In the genomic region with DNA sequence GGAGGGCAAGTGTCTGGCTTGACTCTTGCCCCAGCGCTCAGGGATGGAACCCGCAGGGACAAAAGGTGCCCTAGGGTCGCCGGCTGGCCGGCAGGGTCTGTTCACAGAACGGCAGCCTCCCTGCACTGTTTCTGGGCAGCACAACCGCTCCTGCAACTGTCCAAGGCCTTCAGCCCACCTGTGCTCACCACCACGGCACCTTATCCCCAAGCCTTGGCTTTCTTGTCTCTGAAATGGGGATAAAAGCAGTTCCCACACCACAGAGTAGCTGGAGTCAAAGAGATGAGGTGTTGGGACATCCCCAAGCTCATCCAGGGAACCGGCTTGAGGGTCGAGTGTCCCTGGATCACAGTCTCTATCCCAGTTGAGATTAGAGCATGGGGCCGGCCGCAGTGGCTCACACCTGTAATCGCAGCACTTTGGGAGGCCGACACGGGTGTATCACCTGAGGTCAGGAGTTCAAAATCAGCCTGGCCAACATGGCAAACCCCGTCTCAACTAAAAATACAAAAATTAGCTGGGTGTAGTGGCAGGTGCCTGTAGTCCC, we compare ENCODE assay signal across 14 cellular contexts. TPM values are rescaled to one million over a fixed set of nuclear protein-coding genes. Genes with fewer than 3 reads are reported as not detected.
A peak's percentile ranks its signal among the peaks of the same experiment; 100 is the strongest.
DNase-seq lines count a peak whose midpoint lies in the region; ATAC-seq and TF ChIP-seq lines count a peak whose summit lies in the region.
"Had no signal": no experiment of that assay in that cellular context is flagged by ENCODE, and none has a peak within 500 bp of the region (broad histone marks: within the 10 kb centered on the region; RNA-seq: fewer than 3 reads in every experiment).

No MANE protein-coding gene starts in this region.

- H2AFZ ChIP-seq in Karpas-422 (ENCODE audit: low read length) = no peak overlapping the region

- peak overlapping the region; percentile 56 for H3K4me3 Mint-ChIP-seq in activated naive CD4-positive, alpha-beta T cell treated with anti-CD3 and anti-CD28 coated beads for 36 hours
- peak overlapping the region; percentile 57 for H3K4me3 Mint-ChIP-seq in activated naive CD8-positive, alpha-beta T cell treated with anti-CD3 and anti-CD28 coated beads for 36 hours

- H3K9me3 ChIP-seq in mucosa of rectum (ENCODE audit: control insufficient read depth in 2 of 2, low read length in 2 of 2) (no peaks in the 10 kb centered on the region), tibial nerve (no peaks in the 10 kb centered on the region), Karpas-422 (ENCODE audit: low read length) (no peaks in the 10 kb centered on the region)
- H3K9me3 ChIP-seq in effector memory CD4-positive, alpha-beta T cell (ENCODE audit: control insufficient read depth, low read length) = no peaks in the 10 kb centered on the region
- H3K9me3 ChIP-seq: ovary had no signal

- H3K27ac Mint-ChIP-seq in activated naive CD4-positive, alpha-beta T cell treated with anti-CD3 and anti-CD28 coated beads for 36 hours = no peak overlapping the region
- H3K27ac Mint-ChIP-seq in activated naive CD4-positive, alpha-beta T cell treated with anti-CD3 and anti-CD28 coated beads, Interleukin-2, amount 50 U/mL, for 72 hours = no peak overlapping the region
- no peak overlapping the region for H3K27ac Mint-ChIP-seq in activated naive CD8-positive, alpha-beta T cell treated with anti-CD3 and anti-CD28 coated beads for 36 hours

- no peak for TF ChIP-seq CTCF in tibial nerve (IDR thresholded peaks at IDR 0.05)

- H3K27me3 Mint-ChIP-seq in activated naive CD4-positive, alpha-beta T cell treated with anti-CD3 and anti-CD28 coated beads for 36 hours (ENCODE audit: low read depth) = peaks cover 20% of the 10 kb centered on the region
- H3K27me3 Mint-ChIP-seq in activated naive CD8-positive, alpha-beta T cell treated with anti-CD3 and anti-CD28 coated beads for 36 hours = peaks cover 16% of the 10 kb centered on the region

- H3K36me3 Mint-ChIP-seq in activated naive CD4-positive, alpha-beta T cell treated with anti-CD3 and anti-CD28 coated beads for 36 hours (ENCODE audit: low read depth) = no peaks in the 10 kb centered on the region
- H3K36me3 Mint-ChIP-seq in activated naive CD4-positive, alpha-beta T cell treated with anti-CD3 and anti-CD28 coated beads, Interleukin-2, amount 50 U/mL, for 72 hours = no peaks in the 10 kb centered on the region
- H3K36me3 Mint-ChIP-seq in activated naive CD8-positive, alpha-beta T cell treated with anti-CD3 and anti-CD28 coated beads for 36 hours = no peaks in the 10 kb centered on the region

- H3K27me3 ChIP-seq in mucosa of rectum (ENCODE audit: control insufficient read depth in 2 of 2, insufficient read depth in 2 of 2, low read length in 2 of 2) (no peaks in the 10 kb centered on the region), tibial nerve (peaks cover 0 to 15% of the 10 kb centered on the region in 2 donors), Karpas-422 (ENCODE audit: low read length) (no peaks in the 10 kb centered on the region)
- peaks cover 10% of the 10 kb centered on the region for H3K27me3 ChIP-seq in effector memory CD4-positive, alpha-beta T cell (replicated peaks; ENCODE audit: control insufficient read depth, insufficient read depth, low read length, poor library complexity, severe bottlenecking)
- H3K27me3 ChIP-seq: ovary had no signal

- no peak for TF ChIP-seq POLR2A in tibial nerve (IDR thresholded peaks at IDR 0.05)

- 89 to 94% methylated on average over 16 of the region's 16 CpGs for WGBS in tibial nerve, 2 donors

- CTCF ChIA-PET in activated naive CD4-positive, alpha-beta T cell treated with anti-CD3 and anti-CD28 coated beads for 36 hours (lab: Charles Lee) = no interaction called here

- H4K20me1 ChIP-seq in Karpas-422 (ENCODE audit: insufficient read depth, low read depth, low read length) = no peaks in the 10 kb centered on the region

- H3K4me1 Mint-ChIP-seq in activated naive CD4-positive, alpha-beta T cell treated with anti-CD3 and anti-CD28 coated beads for 36 hours (ENCODE audit: low read depth) = peaks cover 8% of the 10 kb centered on the region
- H3K4me1 Mint-ChIP-seq in activated naive CD8-positive, alpha-beta T cell treated with anti-CD3 and anti-CD28 coated beads for 36 hours = peaks cover 5% of the 10 kb centered on the region

- intact Hi-C loops in activated naive CD4-positive, alpha-beta T cell treated with anti-CD3 and anti-CD28 coated beads for 36 hours (cut with micrococcal nuclease) = no loop called here

- H3K9ac ChIP-seq in mucosa of rectum (ENCODE audit: low read depth in 1 of 2, low read length in 2 of 2) = peak overlapping the region; percentile 52 to 79
- no peak overlapping the region for H3K9ac ChIP-seq in Karpas-422 (ENCODE audit: low read length)

- H3K9me3 Mint-ChIP-seq in activated naive CD4-positive, alpha-beta T cell treated with anti-CD3 and anti-CD28 coated beads for 36 hours = no peaks in the 10 kb centered on the region
- no peaks in the 10 kb centered on the region for H3K9me3 Mint-ChIP-seq in activated naive CD4-positive, alpha-beta T cell treated with anti-CD3 and anti-CD28 coated beads, Interleukin-2, amount 50 U/mL, for 72 hours
- no peaks in the 10 kb centered on the region for H3K9me3 Mint-ChIP-seq in activated naive CD8-positive, alpha-beta T cell treated with anti-CD3 and anti-CD28 coated beads for 36 hours

- ATAC-seq in activated naive CD4-positive, alpha-beta T cell treated with anti-CD3 and anti-CD28 coated beads, Interleukin-2, amount 50 U/mL, for 72 hours = no peak
- ATAC-seq: left ventricle myocardium superior had no signal

- no peaks in the 10 kb centered on the region for H3K9me2 ChIP-seq in Karpas-422 (replicated peaks; ENCODE audit: insufficient read depth, low read length)

- DNase-seq in activated naive CD4-positive, alpha-beta T cell treated with anti-CD3 and anti-CD28 coated beads for 36 hours = no peak
- no peak for DNase-seq in activated naive CD4-positive, alpha-beta T cell treated with anti-CD3 and anti-CD28 coated beads, Interleukin-2, amount 50 U/mL, for 72 hours (ENCODE audit: low spot score in 2 of 2)
- no peak for DNase-seq in activated naive CD8-positive, alpha-beta T cell treated with anti-CD3 and anti-CD28 coated beads for 36 hours
- DNase-seq in tibial nerve (ENCODE audit: low spot score in 2 of 2) = peak in 1 of 2 donors; percentile 8
- DNase-seq in Karpas-422 = no peak
- DNase-seq in effector memory CD4-positive, alpha-beta T cell = no peak
- no peak for DNase-seq in DMS 273 treated with DMSO at 0.1 percent for 48 hours (lab: John Stamatoyannopoulos, UW)
- DNase-seq: DMS53, left ventricle myocardium superior, NCI-H1048, RPMI8226 had no signal

- H3K4me3 ChIP-seq in mucosa of rectum (ENCODE audit: low read length in 2 of 2) = no peak overlapping the region
- H3K4me3 ChIP-seq in tibial nerve = no peak overlapping the region
- no peak overlapping the region for H3K4me3 ChIP-seq in Karpas-422 (ENCODE audit: low read length)
- no peak overlapping the region for H3K4me3 ChIP-seq in effector memory CD4-positive, alpha-beta T cell (ENCODE audit: insufficient read depth, low read depth, low read length, poor library complexity, severe bottlenecking)
- H3K4me3 ChIP-seq: ovary had no signal

- H3K27ac ChIP-seq in mucosa of rectum (ENCODE audit: low read depth in 2 of 2, low read length in 2 of 2) (peak overlapping the region; percentile 96 to 97), tibial nerve (peak overlapping the region in 3 of 4 donors; percentile 83 to 92 (median 89)), Karpas-422 (ENCODE audit: low read length) (no peak overlapping the region)
- no peak overlapping the region for H3K27ac ChIP-seq in effector memory CD4-positive, alpha-beta T cell (ENCODE audit: insufficient read depth, low read length, poor library complexity, severe bottlenecking)
- H3K27ac ChIP-seq: epithelial cell of prostate, ovary had no signal

- H3K79me2 ChIP-seq in Karpas-422 (ENCODE audit: low read length) = no peaks in the 10 kb centered on the region

- no peak overlapping the region for H3K4me2 ChIP-seq in Karpas-422 (ENCODE audit: low read depth, low read length, poor library complexity, severe bottlenecking)

- peaks cover 24 to 29% of the 10 kb centered on the region in 2 donors for H3K4me1 ChIP-seq in mucosa of rectum (ENCODE audit: control insufficient read depth in 2 of 2, insufficient read depth in 2 of 2, low read length in 2 of 2)
- peaks cover 0 to 69% (median 34%) of the 10 kb centered on the region in 4 donors for H3K4me1 ChIP-seq in tibial nerve
- no peaks in the 10 kb centered on the region for H3K4me1 ChIP-seq in Karpas-422 (ENCODE audit: low read length)
- peaks cover 5% of the 10 kb centered on the region for H3K4me1 ChIP-seq in effector memory CD4-positive, alpha-beta T cell (ENCODE audit: control insufficient read depth, insufficient read depth, low read length, poor library complexity, severe bottlenecking)

- H3K36me3 ChIP-seq in mucosa of rectum (ENCODE audit: control insufficient read depth in 2 of 2, insufficient read depth in 2 of 2, low read length in 2 of 2) (peaks cover 0 to 2% of the 10 kb centered on the region in 2 donors), tibial nerve (peaks cover 0 to 10% (median 0%) of the 10 kb centered on the region in 3 donors), Karpas-422 (ENCODE audit: insufficient read depth, low read length) (no peaks in the 10 kb centered on the region)
- H3K36me3 ChIP-seq in effector memory CD4-positive, alpha-beta T cell (ENCODE audit: control insufficient read depth, insufficient read depth, low read length) = no peaks in the 10 kb centered on the region
- H3K36me3 ChIP-seq: ovary had no signal

- no peak for TF ChIP-seq EP300 in tibial nerve (IDR thresholded peaks at IDR 0.05)

RNA-seq across cellular contexts. Expression of a gene that starts 4.7 kb away (rescaled TPM):
- total RNA-seq in activated naive CD4-positive, alpha-beta T cell treated with anti-CD3 and anti-CD28 coated beads for 36 hours = 1 to 10 TPM in 1 of 2 experiments, under 1 TPM in 1; 0.72 to 1.1 TPM
- 1 to 10 TPM; 1.3 to 3.6 TPM for total RNA-seq in activated naive CD4-positive, alpha-beta T cell treated with anti-CD3 and anti-CD28 coated beads, Interleukin-2, amount 50 U/mL, for 72 hours
- total RNA-seq in activated naive CD8-positive, alpha-beta T cell treated with anti-CD3 and anti-CD28 coated beads for 36 hours = 1 to 10 TPM; 1.5 to 2.4 TPM
- 10 to 100 TPM in 3 of 4 donors, 1 to 10 TPM in 1; 6.9 to 24.0 (median 10.7) TPM for total RNA-seq in tibial nerve
- 1.2 and 1.9 TPM in 2 replicates for total RNA-seq in Karpas-422 (2014; rRNA removed; shearing (Covaris generic); ENCODE audit: low replicate concordance)

Comparison
In these comparisons a context has a peak if more than half of its experiments do, and no peak if none do; other contexts are left out.
1. H3K27ac ChIP-seq: peak in mucosa of rectum (2 of 2) and tibial nerve (3 of 4); none in Karpas-422 (single experiment) and effector memory CD4-positive, alpha-beta T cell (single experiment).